ENCODE assay signal across 1 cellular context in genomic region chr22:20011993-20012740, GRCh38.
TF ChIP-seq lines count a peak whose summit lies in the region.

No MANE protein-coding gene starts in this region.

TF ChIP-seq in K562, 482 proteins besides CTCF, POLR2A, EP300 and RAD21:
- TF ChIP-seq TFAP4 (CRISPR knock-in tag; IDR thresholded peaks at IDR 0.05; ENCODE audit: borderline replicate concordance) (no peak), HLTF (IDR thresholded peaks at IDR 0.05) (no peak), WHSC1 (IDR thresholded peaks at IDR 0.05; ENCODE audit: low read length) (peak; percentile 90), E2F6 (IDR thresholded peaks at IDR 0.05; ENCODE audit: borderline replicate concordance in 1 of 2, extremely low read depth in 1 of 2, insufficient read depth in 1 of 2, insufficient read length in 1 of 2, low read depth in 1 of 2, low read length in 1 of 2, poor library complexity in 1 of 2, severe bottlenecking in 1 of 2) (peak in 1 of 2 experiments; percentile 3), ZNF764 (CRISPR knock-in tag; IDR thresholded peaks at IDR 0.05; ENCODE audit: low read depth) (no peak), HDAC6 (IDR thresholded peaks at IDR 0.05; ENCODE audit: low read depth, low read length) (peak; percentile 22; the same call in 1 of the 2 replicates), ZNF639 (CRISPR knock-in tag; conservative IDR thresholded peaks at IDR 0.05 in 1 of 2, IDR thresholded peaks at IDR 0.05 in 1 of 2) (no peak), UBTF (IDR thresholded peaks at IDR 0.05; ENCODE audit: borderline replicate concordance in 1 of 2, low read depth in 2 of 2, low read length in 2 of 2) (0 out of 4 replicates have a peak, but pooled peaks of 1 of the 2 experiments have one; percentile 18), CBX3 (IDR thresholded peaks at IDR 0.05; ENCODE audit: borderline replicate concordance in 1 of 2, low read length in 2 of 2) (peak in 1 of 2 experiments; percentile 36; a peak in 1 of 3 replicates), L3MBTL2 (IDR thresholded peaks at IDR 0.05) (no peak), CHD7 (IDR thresholded peaks at IDR 0.05; ENCODE audit: low read depth, low read length) (no peak), ZNF212 (CRISPR knock-in tag; IDR thresholded peaks at IDR 0.05) (0 out of 2 replicates have a peak, but pooled peaks have one; percentile 23), ZNF12 (CRISPR knock-in tag; IDR thresholded peaks at IDR 0.05) (no peak), ZNF140 (CRISPR knock-in tag; IDR thresholded peaks at IDR 0.05) (no peak), BHLHE40 (IDR thresholded peaks at IDR 0.05; ENCODE audit: low read length) (peak; percentile 1; the same call in 1 of the 2 replicates), NBN (IDR thresholded peaks at IDR 0.05; ENCODE audit: low read depth) (no peak), AFF4 (CRISPR knock-in tag; IDR thresholded peaks at IDR 0.05) (no peak), YY1 (IDR thresholded peaks at IDR 0.05; ENCODE audit: borderline replicate concordance in 1 of 3, control insufficient read depth in 1 of 3, extremely low read depth in 1 of 3, insufficient read depth in 3 of 3, insufficient read length in 1 of 3, insufficient replicate concordance in 2 of 3, low read depth in 1 of 3, low read length in 2 of 3) (no peak), NR4A1 (CRISPR knock-in tag; IDR thresholded peaks at IDR 0.05) (0 out of 2 replicates have a peak, but pooled peaks have one; percentile 46), NR4A1 (tag; IDR thresholded peaks at IDR 0.05) (no peak), ZNF146 (CRISPR knock-in tag; IDR thresholded peaks at IDR 0.05; ENCODE audit: unreplicated experiment) (no peak), SETDB1 (IDR thresholded peaks at IDR 0.05; ENCODE audit: low read length) (peak; percentile 28)
